ENCODE assay signal across 8 cellular contexts in genomic region chr3:45123030-45123429, GRCh38. TPM values are rescaled to one million over a fixed set of nuclear protein-coding genes. Genes with fewer than 3 reads are reported as not detected.
DNase-seq lines count a peak whose midpoint lies in the region; ATAC-seq, FAIRE-seq and TF ChIP-seq lines count a peak whose summit lies in the region.

No MANE protein-coding gene starts in this region.

- ATAC-seq in HG02642 (IDR thresholded peaks at IDR 0.05; ENCODE audit: poor library complexity, unreplicated experiment) (peak; percentile 57), GM23338 (no peak)

- H3K4me3 Mint-ChIP-seq in GM23338 = no peak overlapping the region

- no peak overlapping the region for H3K4me2 ChIP-seq in GM23338

- H3K36me3 ChIP-seq in kidney epithelial cell (ENCODE audit: control insufficient read depth, insufficient read depth, low read length) (no peaks in the 10 kb centered on the region), GM23338 (ENCODE audit: insufficient read depth) (no peaks in the 10 kb centered on the region)

- H3K4me1 Mint-ChIP-seq in GM23338 = peaks cover 3% of the 10 kb centered on the region; the same call in 1 of the 3 replicates

- no peak overlapping the region for H3K27ac Mint-ChIP-seq in GM23338

- peaks cover 3% of the 10 kb centered on the region; the same call in 1 of the 2 replicates for H3K79me2 ChIP-seq in GM23338 (replicated peaks; ENCODE audit: insufficient read depth)

- H3K27me3 ChIP-seq in kidney epithelial cell (ENCODE audit: control insufficient read depth, insufficient read depth, low read length) (no peaks in the 10 kb centered on the region), GM23338 (ENCODE audit: insufficient read depth) (no peaks in the 10 kb centered on the region)

- no peaks in the 10 kb centered on the region for H3K36me3 Mint-ChIP-seq in GM23338 (ENCODE audit: low read depth)

- H2AFZ ChIP-seq in GM23338 = no peak overlapping the region

- POLR2A ChIA-PET in HEK293T (lab: Yijun Ruan, JAX) = no interaction called here

- H4K20me1 ChIP-seq in GM23338 (replicated peaks; ENCODE audit: insufficient read depth) = peaks cover 3% of the 10 kb centered on the region; the same call in 1 of the 2 replicates

- no peaks in the 10 kb centered on the region for H3F3A ChIP-seq in GM23338 (replicated peaks; ENCODE audit: low read depth)

- DNase-seq in GM04503 (ENCODE audit: low read depth) = peak; percentile 83
- DNase-seq in RCC 7860 (ENCODE audit: low spot score) = peak; percentile 92
- peak; percentile 91 for DNase-seq in kidney epithelial cell (ENCODE audit: low read depth)
- no peak for DNase-seq in GM23338 (ENCODE audit: low spot score)
- no peak for DNase-seq in stimulated activated CD4-positive, alpha-beta T cell treated with anti-CD3 and anti-CD28 coated beads, Interleukin-2, amount 100 ng/mL, for 48 hours
- DNase-seq in HEK293T (ENCODE audit: extremely low spot score) = no peak
- no peak for DNase-seq in NCI-H510A treated with DMSO at 0.1 percent for 48 hours (lab: John Stamatoyannopoulos, UW)

- CTCF ChIA-PET in HEK293T (lab: Yijun Ruan, JAX) = no interaction called here

- peak; percentile 98 for FAIRE-seq in RCC 7860 (lab: Jason Lieb, UNC)

- H3K27ac ChIP-seq in GM23338 (ENCODE audit: low read depth) = no peak overlapping the region

- H3K9me3 Mint-ChIP-seq in GM23338 = no peaks in the 10 kb centered on the region

- H3K9me2 ChIP-seq in GM23338 (ENCODE audit: insufficient read depth) = no peaks in the 10 kb centered on the region

- no peak for TF ChIP-seq CTCF in kidney epithelial cell (IDR thresholded peaks at IDR 0.05; ENCODE audit: insufficient read depth, low read length, poor library complexity, severe bottlenecking)
- no peak for TF ChIP-seq CTCF in GM23338 (conservative IDR thresholded peaks at IDR 0.05; ENCODE audit: low read depth in 2 of 2)

- no peak overlapping the region for H3K4me3 ChIP-seq in kidney epithelial cell (ENCODE audit: low read depth, low read length)
- H3K4me3 ChIP-seq in GM23338 = no peak overlapping the region

- H3K27me3 Mint-ChIP-seq in GM23338 (ENCODE audit: insufficient read depth, low read depth, poor library complexity) = no peaks in the 10 kb centered on the region

- no peaks in the 10 kb centered on the region for H3K4me1 ChIP-seq in GM23338 (ENCODE audit: insufficient read depth)

TF ChIP-seq in GM23338, 12 proteins besides CTCF, POLR2A, EP300 and RAD21 (continues in another document):
- TF ChIP-seq CREB1 (CRISPR knock-in tag; IDR thresholded peaks at IDR 0.05; ENCODE audit: low read depth) (no peak), NANOG (IDR thresholded peaks at IDR 0.05; ENCODE audit: borderline replicate concordance) (no peak)

TF ChIP-seq in HEK293T, 16 proteins besides CTCF, POLR2A, EP300 and RAD21:
- TF ChIP-seq PKNOX1 (IDR thresholded peaks at IDR 0.05) = no peak
- TF ChIP-seq ARNT (IDR thresholded peaks at IDR 0.05) = no peak
- TF ChIP-seq BHLHE40 (IDR thresholded peaks at IDR 0.05; ENCODE audit: borderline replicate concordance) = no peak
- no peak for TF ChIP-seq CTBP1 (IDR thresholded peaks at IDR 0.05; ENCODE audit: borderline replicate concordance)
- no peak for TF ChIP-seq HDGF (IDR thresholded peaks at IDR 0.05; ENCODE audit: borderline replicate concordance)
- no peak for TF ChIP-seq SUZ12 (IDR thresholded peaks at IDR 0.05)
- no peak for TF ChIP-seq ELF4 (IDR thresholded peaks at IDR 0.05)
- no peak for TF ChIP-seq NFRKB (IDR thresholded peaks at IDR 0.05)
- no peak for TF ChIP-seq FOXM1 (IDR thresholded peaks at IDR 0.05; ENCODE audit: borderline replicate concordance)
- TF ChIP-seq SP1 (IDR thresholded peaks at IDR 0.05) = no peak
- no peak for TF ChIP-seq ZNF384 (IDR thresholded peaks at IDR 0.05)
- no peak for TF ChIP-seq L3MBTL2 (conservative IDR thresholded peaks at IDR 0.05)
- no peak for TF ChIP-seq FOXK2 (IDR thresholded peaks at IDR 0.05)

RNA-seq across cellular contexts. Expression of gene CDCP1, which starts 23.1 kb away (rescaled TPM):
- total RNA-seq in kidney epithelial cell = 82.0 and 92.1 TPM in 2 replicates
- total RNA-seq in GM23338 (2014; rRNA removed; shearing (Covaris generic)) = 17.4 and 20.1 TPM in 2 replicates
- polyA plus RNA-seq in GM23338 (2016; fragmentation: Nextera tagmentation; extraction: Ambion mirVana) = 7.7 and 8.4 TPM in 2 replicates

Comparison
In these comparisons a context has a peak if more than half of its experiments do, and no peak if none do; other contexts are left out.
1. DNase-seq: peak in GM04503 (single experiment), RCC 7860 (single experiment) and kidney epithelial cell (single experiment); none in GM23338 (single experiment), stimulated activated CD4-positive, alpha-beta T cell treated with anti-CD3 and anti-CD28 coated beads, Interleukin-2, amount 100 ng/mL, for 48 hours (0 of 2), HEK293T (single experiment) and NCI-H510A treated with DMSO at 0.1 percent for 48 hours (single experiment).